ENCODE assay signal across 18 cellular contexts in the genomic region with DNA sequence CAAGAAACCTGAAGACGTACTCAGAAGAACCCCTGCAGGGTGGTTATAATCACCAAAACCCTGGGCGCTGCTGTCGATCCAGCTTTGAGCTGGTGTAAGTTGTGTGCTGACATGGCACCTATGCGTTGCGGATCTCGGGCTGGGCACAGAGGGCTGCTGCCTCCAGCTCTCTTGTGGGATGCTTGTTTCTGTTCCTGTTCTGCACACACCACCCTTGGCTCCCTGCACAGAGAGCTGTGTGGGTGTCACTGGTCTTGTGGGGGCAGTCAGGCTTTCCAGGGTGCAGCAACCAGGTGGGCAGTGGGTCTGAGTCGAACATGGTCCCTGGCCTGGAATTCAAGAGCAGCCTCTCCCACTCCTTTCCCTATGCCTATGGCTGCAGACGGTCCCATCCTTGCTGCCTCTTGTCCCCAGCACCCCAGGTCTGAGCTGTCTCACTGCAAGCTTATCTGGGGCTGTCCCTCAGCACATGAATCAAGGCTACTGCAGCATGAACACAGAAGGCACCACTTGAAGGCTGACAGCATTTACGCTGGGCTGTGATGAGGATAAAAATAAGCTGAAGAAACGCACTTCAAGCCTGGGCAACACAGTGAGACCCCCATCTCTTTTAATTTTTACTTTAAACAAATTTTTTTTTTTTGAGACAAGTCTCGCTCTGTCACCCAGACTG. TPM values are rescaled to one million over a fixed set of nuclear protein-coding genes. Genes with fewer than 3 reads are reported as not detected.
DNase-seq lines count a peak whose midpoint lies in the region; ATAC-seq and TF ChIP-seq lines count a peak whose summit lies in the region.
"Had no signal": no experiment of that assay in that cellular context is flagged by ENCODE, and none has a peak within 500 bp of the region (broad histone marks: within the 10 kb centered on the region; RNA-seq: fewer than 3 reads in every experiment).

No MANE protein-coding gene starts in this region.

- no peak for ATAC-seq in HG03159 (IDR thresholded peaks at IDR 0.05; ENCODE audit: unreplicated experiment)
- ATAC-seq in lower lobe of right lung, result no peak
- ATAC-seq: left lung had no signal

- intact Hi-C loops in dendritic cell treated with granulocyte-macrophage colony-stimulating factor and Interleukin-4, amounts not matched to agents 40 ng/mL and 50 ng/mL, for 4 days (cut with micrococcal nuclease), result no loop called here
- intact Hi-C loops in lower lobe of right lung (cut with DNase I), result no loop called here

- H3K4me1 Mint-ChIP-seq in activated T-cell treated with anti-CD3 and anti-CD28 coated beads, Interleukin-2, amount 50 U/mL, for 24 hours (ENCODE audit: low read depth), result peaks cover 40% of the 10 kb centered on the region
- H3K4me1 Mint-ChIP-seq in dendritic cell treated with granulocyte-macrophage colony-stimulating factor and Interleukin-4, amounts not matched to agents 40 ng/mL and 50 ng/mL, for 4 days (ENCODE audit: low read depth), result peaks cover 29% of the 10 kb centered on the region
- H3K4me1 Mint-ChIP-seq: nephron had no signal

- H3K4me1 ChIP-seq in Karpas-422 (ENCODE audit: low read length), result no peaks in the 10 kb centered on the region
- no peaks in the 10 kb centered on the region for H3K4me1 ChIP-seq in neutrophil (ENCODE audit: control insufficient read depth in 1 of 2, insufficient read depth in 1 of 2, low read depth in 1 of 2, low read length in 1 of 2)
- no peaks in the 10 kb centered on the region for H3K4me1 ChIP-seq in lower lobe of right lung
- H3K4me1 ChIP-seq: left lung had no signal

- peaks cover 93% of the 10 kb centered on the region for H3K36me3 Mint-ChIP-seq in activated T-cell treated with anti-CD3 and anti-CD28 coated beads, Interleukin-2, amount 50 U/mL, for 24 hours (ENCODE audit: low read depth)
- peaks cover 84% of the 10 kb centered on the region for H3K36me3 Mint-ChIP-seq in dendritic cell treated with granulocyte-macrophage colony-stimulating factor and Interleukin-4, amounts not matched to agents 40 ng/mL and 50 ng/mL, for 4 days (ENCODE audit: low read depth)

- no peak overlapping the region for H2AFZ ChIP-seq in Karpas-422 (ENCODE audit: low read length)

- TF ChIP-seq CTCF in neutrophil (IDR thresholded peaks at IDR 0.05), result no peak
- no peak for TF ChIP-seq CTCF in lower lobe of right lung (IDR thresholded peaks at IDR 0.05)

- H3K9me3 ChIP-seq in Karpas-422 (ENCODE audit: low read length) (no peaks in the 10 kb centered on the region), neutrophil (no peaks in the 10 kb centered on the region), lower lobe of right lung (no peaks in the 10 kb centered on the region)
- H3K9me3 ChIP-seq: left lung had no signal

- H3K27me3 ChIP-seq in Karpas-422 (ENCODE audit: low read length) (no peaks in the 10 kb centered on the region), neutrophil (no peaks in the 10 kb centered on the region), lower lobe of right lung (ENCODE audit: low read depth) (no peaks in the 10 kb centered on the region)
- H3K27me3 ChIP-seq: left lung had no signal

- no peak for DNase-seq in activated T-cell treated with anti-CD3 and anti-CD28 coated beads, Interleukin-2, amount 50 U/mL, for 24 hours
- no peak for DNase-seq in activated T-cell treated with anti-CD3 and anti-CD28 coated beads, Interleukin-2, amount 50 U/mL, for 1 hour
- DNase-seq in Karpas-422 (peak; percentile 43), NCI-H524 treated with DMSO at 0.1 percent for 48 hours (lab: John Stamatoyannopoulos, UW) (no peak), lower lobe of right lung (no peak)
- DNase-seq: ACHN; cortex of kidney; hippocampal formation; IMR-90; left lung; NCI-H1417 treated with DMSO at 0.1 percent for 48 hours; NCI-H446; stimulated activated CD4-positive, alpha-beta T cell treated with anti-CD3 and anti-CD28 coated beads, Interleukin-4, amount 100 ng/mL, for 4 hours; stimulated activated naive CD4-positive, alpha-beta T cell had no signal

- H4K20me1 ChIP-seq in Karpas-422 (ENCODE audit: insufficient read depth, low read depth, low read length), result no peaks in the 10 kb centered on the region

- no peak overlapping the region for H3K4me2 ChIP-seq in Karpas-422 (ENCODE audit: low read depth, low read length, poor library complexity, severe bottlenecking)

- H3K9me2 ChIP-seq in Karpas-422 (replicated peaks; ENCODE audit: insufficient read depth, low read length), result no peaks in the 10 kb centered on the region

- H3K4me3 ChIP-seq in Karpas-422 (ENCODE audit: low read length) (no peak overlapping the region), neutrophil (ENCODE audit: low read depth in 1 of 2, low read length in 1 of 2) (no peak overlapping the region), lower lobe of right lung (no peak overlapping the region)
- H3K4me3 ChIP-seq: left lung had no signal

- no peak overlapping the region for H3K4me3 Mint-ChIP-seq in activated T-cell treated with anti-CD3 and anti-CD28 coated beads, Interleukin-2, amount 50 U/mL, for 24 hours
- H3K4me3 Mint-ChIP-seq in dendritic cell treated with granulocyte-macrophage colony-stimulating factor and Interleukin-4, amounts not matched to agents 40 ng/mL and 50 ng/mL, for 4 days, result no peak overlapping the region
- H3K4me3 Mint-ChIP-seq: nephron had no signal

- peaks cover 42% of the 10 kb centered on the region for H3K36me3 ChIP-seq in Karpas-422 (ENCODE audit: insufficient read depth, low read length)
- peaks cover 94% of the 10 kb centered on the region for H3K36me3 ChIP-seq in neutrophil
- H3K36me3 ChIP-seq in lower lobe of right lung, result peaks cover 53% of the 10 kb centered on the region

- peaks cover 4% of the 10 kb centered on the region for H3K79me2 ChIP-seq in Karpas-422 (ENCODE audit: low read length)

- no peak overlapping the region for H3K9ac ChIP-seq in Karpas-422 (ENCODE audit: low read length)

- peak overlapping the region; percentile 76 for H3K27ac Mint-ChIP-seq in activated T-cell treated with anti-CD3 and anti-CD28 coated beads, Interleukin-2, amount 50 U/mL, for 24 hours
- H3K27ac Mint-ChIP-seq in dendritic cell treated with granulocyte-macrophage colony-stimulating factor and Interleukin-4, amounts not matched to agents 40 ng/mL and 50 ng/mL, for 4 days, result peak overlapping the region; percentile 20
- H3K27ac Mint-ChIP-seq: nephron had no signal

- H3K9me3 Mint-ChIP-seq in activated T-cell treated with anti-CD3 and anti-CD28 coated beads, Interleukin-2, amount 50 U/mL, for 24 hours, result no peaks in the 10 kb centered on the region
- H3K9me3 Mint-ChIP-seq in dendritic cell treated with granulocyte-macrophage colony-stimulating factor and Interleukin-4, amounts not matched to agents 40 ng/mL and 50 ng/mL, for 4 days, result no peaks in the 10 kb centered on the region
- H3K9me3 Mint-ChIP-seq: nephron had no signal

- H3K27ac ChIP-seq in Karpas-422 (ENCODE audit: low read length) (no peak overlapping the region), neutrophil (peak overlapping the region; percentile 45), lower lobe of right lung (no peak overlapping the region)

- H3K27me3 Mint-ChIP-seq in activated T-cell treated with anti-CD3 and anti-CD28 coated beads, Interleukin-2, amount 50 U/mL, for 24 hours, result no peaks in the 10 kb centered on the region
- H3K27me3 Mint-ChIP-seq in dendritic cell treated with granulocyte-macrophage colony-stimulating factor and Interleukin-4, amounts not matched to agents 40 ng/mL and 50 ng/mL, for 4 days, result no peaks in the 10 kb centered on the region

RNA-seq across cellular contexts. Expression of a gene that starts 20.1 kb away (rescaled TPM):
- 21.8 and 41.5 TPM in 2 replicates for total RNA-seq in Karpas-422 (2014; rRNA removed; shearing (Covaris generic); ENCODE audit: low replicate concordance)
- 33.2 TPM for total RNA-seq in lower lobe of right lung

RNA-seq across cellular contexts. Expression of a gene that starts 20.8 kb away (rescaled TPM):
- 4.8 and 5.6 TPM in 2 replicates for total RNA-seq in Karpas-422 (2014; rRNA removed; shearing (Covaris generic); ENCODE audit: low replicate concordance)
- 15.6 TPM for total RNA-seq in lower lobe of right lung

RNA-seq across cellular contexts. Expression of a gene that starts 40.0 kb away (rescaled TPM):
- total RNA-seq in Karpas-422 (2014; rRNA removed; shearing (Covaris generic); ENCODE audit: low replicate concordance), result 4.7 and 14.8 TPM in 2 replicates
- 10.3 TPM for total RNA-seq in lower lobe of right lung

RNA-seq across cellular contexts. Expression of a gene that starts 55.0 kb away (rescaled TPM):
- 25.6 and 61.6 TPM in 2 replicates for total RNA-seq in Karpas-422 (2014; rRNA removed; shearing (Covaris generic); ENCODE audit: low replicate concordance)
- total RNA-seq in lower lobe of right lung, result 79.6 TPM
